ENCODE assay signal across 2 cellular contexts in the genomic region with DNA sequence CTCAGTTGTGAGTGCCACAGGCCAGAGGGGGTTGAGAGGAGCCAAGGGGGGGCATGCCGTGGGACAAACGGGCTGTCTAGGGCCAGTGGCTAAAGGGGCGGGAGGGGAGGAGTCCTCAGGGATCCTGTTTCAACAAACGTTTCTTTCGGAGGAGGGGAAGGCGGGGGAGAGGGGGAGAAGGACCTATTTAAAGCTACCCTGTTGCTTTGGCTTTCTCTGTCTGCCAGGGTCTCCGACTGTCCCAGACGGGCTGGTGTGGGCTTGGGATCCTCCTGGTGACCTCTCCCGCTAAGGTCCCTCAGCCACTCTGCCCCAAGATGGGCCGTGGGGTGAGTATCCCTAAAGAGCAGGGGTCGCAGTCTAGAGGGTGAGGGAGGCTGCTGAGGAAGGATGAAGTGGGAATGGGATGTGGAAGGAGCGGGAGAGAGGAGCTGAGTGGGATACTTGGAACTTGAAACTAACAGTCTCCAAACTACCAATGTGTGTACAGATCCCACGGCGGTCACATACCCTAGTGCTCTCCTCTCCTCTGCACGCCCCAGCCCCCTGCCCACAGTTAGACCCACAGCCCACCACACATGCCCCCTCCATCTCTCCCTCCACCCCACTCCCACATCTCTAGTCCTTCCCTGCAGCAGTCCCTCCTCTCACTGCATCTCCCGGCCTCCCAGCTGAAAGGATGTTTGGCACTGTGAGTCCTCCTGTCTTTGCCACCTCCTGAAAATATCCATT.
TF ChIP-seq lines count a peak whose summit lies in the region.

Gene ATP1A2 (plus strand): TSS at position 215 of the 732 bp plus-strand sequence. CDS start 103 bp downstream, at position 318.

TF ChIP-seq in GM23338, 12 proteins besides CTCF, POLR2A, EP300 and RAD21:
- TF ChIP-seq JUNB (IDR thresholded peaks at IDR 0.05; ENCODE audit: unreplicated experiment) (no peak), CREB1 (CRISPR knock-in tag; IDR thresholded peaks at IDR 0.05; ENCODE audit: low read depth) (no peak), POLR2AphosphoS5 (IDR thresholded peaks at IDR 0.05; ENCODE audit: low read depth) (peak; percentile 69)

TF ChIP-seq in H1, 55 proteins besides CTCF, POLR2A, EP300 and RAD21:
- TF ChIP-seq SIX5 (IDR thresholded peaks at IDR 0.05; ENCODE audit: low read depth, low read length) (no peak), MAX (IDR thresholded peaks at IDR 0.05) (0 out of 2 replicates have a peak, but pooled peaks have one; percentile 7), ASH2L (IDR thresholded peaks at IDR 0.05; ENCODE audit: low read length) (peak; percentile 72), TCF12 (IDR thresholded peaks at IDR 0.05; ENCODE audit: low read depth, low read length) (no peak), SUZ12 (IDR thresholded peaks at IDR 0.05; ENCODE audit: low read length) (no peak), TAF1 (IDR thresholded peaks at IDR 0.05; ENCODE audit: low read depth, low read length) (peak; percentile 50; the same call in 1 of the 2 replicates), PHF8 (conservative IDR thresholded peaks at IDR 0.05; ENCODE audit: low read depth, low read length) (no peak), POLR2AphosphoS5 (IDR thresholded peaks at IDR 0.05; ENCODE audit: low read depth, low read length) (no peak), TBP (IDR thresholded peaks at IDR 0.05; ENCODE audit: low read depth, low read length) (peak; percentile 73), ZNF274 (IDR thresholded peaks at IDR 0.05; ENCODE audit: borderline replicate concordance, extremely low read depth, low read length) (no peak)
TF ChIP-seq in H1: peak in this region for 4.
